ENCODE assay signal across 24 cellular contexts in the genomic region with DNA sequence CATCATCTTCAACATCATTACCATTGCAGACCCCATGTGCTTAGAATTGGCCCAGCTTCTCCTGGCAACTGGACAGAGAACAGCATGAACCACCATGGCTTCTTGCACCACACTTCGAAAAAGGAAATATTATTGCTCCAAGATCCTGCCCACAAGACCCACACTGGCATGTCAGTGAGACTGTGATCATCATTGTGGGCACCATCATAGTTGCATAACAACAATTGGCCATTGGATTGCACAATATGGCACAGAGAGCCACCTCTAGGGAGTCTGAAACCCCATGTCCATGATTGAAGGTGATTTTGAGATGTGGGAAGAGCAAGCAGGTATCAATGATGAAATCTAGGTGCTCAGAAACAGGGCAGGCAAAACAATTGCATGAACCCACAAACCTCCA.
A peak's percentile ranks its signal among the peaks of the same experiment; 100 is the strongest.
DNase-seq lines count a peak whose midpoint lies in the region; ATAC-seq, FAIRE-seq and TF ChIP-seq lines count a peak whose summit lies in the region.
"Had no signal": no experiment of that assay in that cellular context is flagged by ENCODE, and none has a peak within 500 bp of the region (broad histone marks: within the 10 kb centered on the region; RNA-seq: fewer than 3 reads in every experiment).

No MANE protein-coding gene starts in this region.

- no peak overlapping the region for H3K18ac ChIP-seq in IMR-90 (ENCODE audit: low read depth, low read length)

- H3K4me3 Mint-ChIP-seq in endodermal cell: no peak overlapping the region
- H3K4me3 Mint-ChIP-seq: CD4-positive, CD25-positive, alpha-beta regulatory T cell had no signal

- no peaks in the 10 kb centered on the region for H3K9me3 Mint-ChIP-seq in endodermal cell

- no peak for TF ChIP-seq RAD21 in IMR-90 (IDR thresholded peaks at IDR 0.05; ENCODE audit: low read length)
- no peak for TF ChIP-seq RAD21 in K562 (CRISPR knock-in tag; conservative IDR thresholded peaks at IDR 0.05 in 1 of 2, IDR thresholded peaks at IDR 0.05 in 1 of 2)

- H3K36me3 Mint-ChIP-seq in endodermal cell (ENCODE audit: low read depth): no peaks in the 10 kb centered on the region
- H3K36me3 Mint-ChIP-seq: CD4-positive, CD25-positive, alpha-beta regulatory T cell had no signal

- ATAC-seq in IMR-90 (ENCODE audit: low read depth) (no peak), K562 (no peak)
- ATAC-seq: PC-3 had no signal

- H3K9me3 ChIP-seq in IMR-90 (ENCODE audit: control insufficient read depth, insufficient read depth, low read length): peaks cover 23% of the 10 kb centered on the region
- no peaks in the 10 kb centered on the region for H3K9me3 ChIP-seq in K562 (replicated peaks; ENCODE audit: control insufficient read depth, insufficient read depth, low read depth, low read length)
- no peaks in the 10 kb centered on the region for H3K9me3 ChIP-seq in endodermal cell (ENCODE audit: control insufficient read depth, low read length)
- H3K9me3 ChIP-seq: MG63, SJSA1 had no signal

- no peak overlapping the region for H3K4ac ChIP-seq in IMR-90 (ENCODE audit: low read depth, low read length)

- H3K27ac ChIP-seq in IMR-90 (ENCODE audit: insufficient read depth, low read length): no peak overlapping the region
- no peak overlapping the region for H3K27ac ChIP-seq in K562 (ENCODE audit: extremely low read depth, low read depth, low read length)
- no peak overlapping the region for H3K27ac ChIP-seq in endodermal cell (ENCODE audit: low read depth, low read length)
- H3K27ac ChIP-seq: 22Rv1, SJSA1 had no signal

- no peak overlapping the region for H4K5ac ChIP-seq in IMR-90 (ENCODE audit: low read depth, low read length)

- TF ChIP-seq POLR2A in IMR-90 (IDR thresholded peaks at IDR 0.05; ENCODE audit: low read depth, low read length) (no peak), K562 (conservative IDR thresholded peaks at IDR 0.05) (no peak)

- no peak overlapping the region for H2AK5ac ChIP-seq in IMR-90 (ENCODE audit: low read depth, low read length)

- CTCF ChIA-PET in IMR-90 (lab: Yijun Ruan, JAX) (no interaction called here), K562 (lab: Yijun Ruan, JAX; ENCODE audit: low intra/inter-chr PET ratio) (no interaction called here)

- H3K27ac Mint-ChIP-seq in endodermal cell: no peak overlapping the region
- H3K27ac Mint-ChIP-seq: CD4-positive, CD25-positive, alpha-beta regulatory T cell had no signal

- H3K36me3 ChIP-seq in IMR-90 (ENCODE audit: control insufficient read depth, insufficient read depth, low read length) (no peaks in the 10 kb centered on the region), K562 (ENCODE audit: control insufficient read depth, insufficient read depth, low read length) (no peaks in the 10 kb centered on the region), endodermal cell (ENCODE audit: control insufficient read depth, insufficient read depth, low read length) (no peaks in the 10 kb centered on the region)
- H3K36me3 ChIP-seq: MG63, SJSA1 had no signal

- POLR2A ChIA-PET in IMR-90 (lab: Charles Lee; ENCODE audit: unreplicated experiment): no interaction called here
- POLR2A ChIA-PET in K562 (lab: Yijun Ruan, JAX): interaction anchor here (0.7 kb wide), 1 partner anchor 10 kb away, joined by 4 read pairs; no protein-coding TSS in a partner anchor

- H2BK5ac ChIP-seq in IMR-90 (ENCODE audit: low read depth, low read length, poor library complexity, severe bottlenecking): no peak overlapping the region

- no peak overlapping the region for H2BK20ac ChIP-seq in IMR-90 (ENCODE audit: low read depth, low read length)

- no peak for FAIRE-seq in K562 (lab: Jason Lieb, UNC)
- FAIRE-seq: GM18507 had no signal

- no peak overlapping the region for H4K8ac ChIP-seq in IMR-90 (ENCODE audit: low read depth in 2 of 2, low read length in 2 of 2)

- H3K79me2 ChIP-seq in K562 (ENCODE audit: control insufficient read depth, insufficient read depth, low read length): no peaks in the 10 kb centered on the region

- H3K23ac ChIP-seq in IMR-90 (ENCODE audit: low read depth, low read length): no peak overlapping the region

- intact Hi-C loops in IMR-90 (cut with micrococcal nuclease) (no loop called here), K562 (cut with micrococcal nuclease) (no loop called here)

- no peak overlapping the region for H2AFZ ChIP-seq in IMR-90 (replicated peaks; ENCODE audit: low read length, poor library complexity)
- H2AFZ ChIP-seq in K562 (ENCODE audit: low read depth, low read length): no peak overlapping the region

- H3K4me3 ChIP-seq in IMR-90 (ENCODE audit: insufficient read depth, low read depth, low read length) (no peak overlapping the region), K562 (no peak overlapping the region), endodermal cell (ENCODE audit: low read length) (no peak overlapping the region)
- H3K4me3 ChIP-seq: MG63, SJSA1 had no signal

- no peak overlapping the region for H3K14ac ChIP-seq in IMR-90 (replicated peaks; ENCODE audit: low read depth, low read length)

- TF ChIP-seq EP300 in K562 (IDR thresholded peaks at IDR 0.05; ENCODE audit: low read length): no peak

- no peak overlapping the region for H2AK9ac ChIP-seq in IMR-90 (replicated peaks; ENCODE audit: low read depth, low read length, poor library complexity)

- WGBS in IMR-90 (ENCODE audit: extremely low coverage in 2 of 2, insufficient read length in 1 of 2), 2 experiments: no CpG with 5 or more reads among the region's 1 CpG
- WGBS in K562 (ENCODE audit: insufficient coverage, low coverage, missing lambda C conversion rate): 0% methylated on average over 1 of the region's 1 CpG
- WGBS in endodermal cell (ENCODE audit: insufficient coverage in 1 of 2, insufficient read length in 1 of 2), 2 experiments: 80 to 87% methylated on average over 1 of the region's 1 CpG

- H3K27me3 ChIP-seq in IMR-90 (ENCODE audit: control insufficient read depth, insufficient read depth, low read length) (no peaks in the 10 kb centered on the region), K562 (ENCODE audit: control insufficient read depth in 2 of 2, insufficient read depth in 2 of 2, low read length in 2 of 2) (no peaks in the 10 kb centered on the region), endodermal cell (ENCODE audit: control insufficient read depth, insufficient read depth, low read length, poor library complexity, severe bottlenecking) (no peaks in the 10 kb centered on the region)
- H3K27me3 ChIP-seq: MG63, SJSA1 had no signal

- H3K9ac ChIP-seq in IMR-90 (ENCODE audit: low read depth, low read length) (no peak overlapping the region), K562 (ENCODE audit: insufficient read depth in 1 of 2, low read depth in 2 of 2, low read length in 2 of 2) (no peak overlapping the region), endodermal cell (ENCODE audit: extremely low read depth, low read length, poor library complexity, severe bottlenecking) (no peak overlapping the region)

- TF ChIP-seq CTCF in IMR-90 (conservative IDR thresholded peaks at IDR 0.05; ENCODE audit: low read depth, low read length) (no peak), K562 (IDR thresholded peaks at IDR 0.05 in 2 of 3, conservative IDR thresholded peaks at IDR 0.05 in 1 of 3; ENCODE audit: insufficient read depth in 2 of 3, low read depth in 1 of 3, low read length in 3 of 3) (no peak), endodermal cell (conservative IDR thresholded peaks at IDR 0.05) (no peak)

- in situ Hi-C loops in IMR-90 (cut with MboI; ENCODE audit: low sequenced_read_pairs) (no loop called here), K562 (cut with MboI) (no loop called here)

- no peak overlapping the region for H2BK120ac ChIP-seq in IMR-90 (ENCODE audit: low read depth, low read length)

- H3K56ac ChIP-seq in IMR-90 (ENCODE audit: extremely low read depth, insufficient read depth, low read length): no peak overlapping the region

- no peaks in the 10 kb centered on the region for H3K4me1 ChIP-seq in IMR-90 (ENCODE audit: control insufficient read depth, insufficient read depth, low read length)
- H3K4me1 ChIP-seq in K562 (replicated peaks in 1 of 2; ENCODE audit: control insufficient read depth in 2 of 2, insufficient read depth in 2 of 2, low read length in 2 of 2): no peaks in the 10 kb centered on the region
- H3K4me1 ChIP-seq in endodermal cell (ENCODE audit: control insufficient read depth, insufficient read depth, low read length): no peaks in the 10 kb centered on the region
- H3K4me1 ChIP-seq: SJSA1 had no signal

- H4K20me1 ChIP-seq in IMR-90 (ENCODE audit: insufficient read depth, low read length) (no peaks in the 10 kb centered on the region), K562 (replicated peaks; ENCODE audit: control insufficient read depth, insufficient read depth, low read length) (no peaks in the 10 kb centered on the region)

- H3K4me2 ChIP-seq in IMR-90 (ENCODE audit: low read depth, low read length) (no peak overlapping the region), K562 (ENCODE audit: insufficient read depth, low read length) (no peak overlapping the region)

- H3K9me1 ChIP-seq in IMR-90 (ENCODE audit: insufficient read depth, low read length) (no peaks in the 10 kb centered on the region), K562 (ENCODE audit: control insufficient read depth, insufficient read depth, low read length) (no peaks in the 10 kb centered on the region)

- H2BK15ac ChIP-seq in IMR-90 (ENCODE audit: low read depth, low read length): no peak overlapping the region

- peaks cover 2% of the 10 kb centered on the region for H3K4me1 Mint-ChIP-seq in endodermal cell
- H3K4me1 Mint-ChIP-seq: CD4-positive, CD25-positive, alpha-beta regulatory T cell had no signal

- dilution Hi-C loops in IMR-90 (cut with HindIII; ENCODE audit: low sequenced_read_pairs, unreplicated experiment): no loop called here

- BruUV-seq in IMR-90 (replicated peaks; lab: Mats Ljungman, UMichigan): no TSS peak
- BruUV-seq in K562 (replicated peaks; lab: Mats Ljungman, UMichigan): no TSS peak

- peaks cover 3% of the 10 kb centered on the region for H3K27me3 Mint-ChIP-seq in endodermal cell (ENCODE audit: insufficient read depth)

- peak; percentile 52 for DNase-seq in SKM-1 treated with dmso at 0.1 percent for 144 hours (lab: John Stamatoyannopoulos, UW; ENCODE audit: unreplicated experiment)
- DNase-seq in SKM-1 (lab: John Stamatoyannopoulos, UW; ENCODE audit: unreplicated experiment): no peak
- no peak for DNase-seq in IMR-90
- DNase-seq in NOMO-1 (lab: John Stamatoyannopoulos, UW; ENCODE audit: unreplicated experiment in 2 of 2): peak; percentile 72 to 82
- DNase-seq in K562 (ENCODE audit: extremely low read depth in 1 of 4, low spot score in 3 of 4): no peak
- no peak for DNase-seq in endodermal cell
- no peak for DNase-seq in NCI-H2171 (lab: John Stamatoyannopoulos, UW)
- DNase-seq in kidney glomerular epithelial cell (lab: John Stamatoyannopoulos, UW): no peak
- DNase-seq: ACHN; CD4-positive, CD25-positive, alpha-beta regulatory T cell; DMS153; DND-41; KBM-7; MG63; NCI-H1105; NCI-H1436 treated with DMSO at 0.1 percent for 48 hours; NCI-H187 treated with DMSO at 0.1 percent for 48 hours; NCI-H2107; NCI-H526 treated with DMSO at 0.1 percent for 48 hours; PC-3; T-helper 1 cell had no signal

- no peaks in the 10 kb centered on the region for H3K79me1 ChIP-seq in IMR-90 (ENCODE audit: low read depth in 1 of 2, low read length in 2 of 2)

- no peak overlapping the region for H4K91ac ChIP-seq in IMR-90 (ENCODE audit: insufficient read depth, low read depth, low read length)

TF ChIP-seq in K562, 482 proteins besides CTCF, POLR2A, EP300 and RAD21 (continues in another document):
- TF ChIP-seq CEBPG (CRISPR knock-in tag; IDR thresholded peaks at IDR 0.05) (no peak), CEBPG (tag; conservative IDR thresholded peaks at IDR 0.05 in 1 of 2, IDR thresholded peaks at IDR 0.05 in 1 of 2) (peak in 1 of 2 experiments; percentile 38; a peak in 1 of 4 replicates)

Comparison
In these comparisons a context has a peak if more than half of its experiments do, and no peak if none do; other contexts are left out.
1. DNase-seq: peak in SKM-1 treated with dmso at 0.1 percent for 144 hours (single experiment) and NOMO-1 (2 of 2); none in SKM-1 (single experiment), IMR-90 (single experiment), K562 (0 of 4), endodermal cell (single experiment), NCI-H2171 (single experiment) and kidney glomerular epithelial cell (single experiment).